Comparison of ENCODE assay signal across 1 cellular context in genomic region chr9:133054194-133054890, GRCh38.
TF ChIP-seq lines count a peak whose summit lies in the region.

No MANE protein-coding gene starts in this region.

TF ChIP-seq in SK-N-SH, 30 proteins besides CTCF, POLR2A, EP300 and RAD21 (continued from another document):
- TF ChIP-seq PBX3 (IDR thresholded peaks at IDR 0.05): no peak
- no peak for TF ChIP-seq TEAD4 (IDR thresholded peaks at IDR 0.05; ENCODE audit: borderline replicate concordance, insufficient read depth)
- no peak for TF ChIP-seq FOSL2 (IDR thresholded peaks at IDR 0.05; ENCODE audit: borderline replicate concordance, low read depth)
- no peak for TF ChIP-seq MXI1 (IDR thresholded peaks at IDR 0.05; ENCODE audit: low read depth, low read length)
- TF ChIP-seq SMC3 (IDR thresholded peaks at IDR 0.05; ENCODE audit: low read depth, low read length): no peak
- TF ChIP-seq ZBTB33 (IDR thresholded peaks at IDR 0.05; ENCODE audit: borderline replicate concordance, low read depth): no peak
- no peak for TF ChIP-seq FOXM1 (IDR thresholded peaks at IDR 0.05; ENCODE audit: low read depth)
- TF ChIP-seq GABPA (IDR thresholded peaks at IDR 0.05; ENCODE audit: low read depth): no peak
- TF ChIP-seq RCOR1 (IDR thresholded peaks at IDR 0.05; ENCODE audit: low read length): no peak
- no peak for TF ChIP-seq GATA2 (CRISPR knock-in tag; IDR thresholded peaks at IDR 0.05)
- TF ChIP-seq CHD2 (IDR thresholded peaks at IDR 0.05; ENCODE audit: low read length, partially characterized antibody): no peak
- no peak for TF ChIP-seq NRF1 (IDR thresholded peaks at IDR 0.05; ENCODE audit: low read depth, low read length)
- TF ChIP-seq SIN3A (IDR thresholded peaks at IDR 0.05; ENCODE audit: borderline replicate concordance, low read depth, low read length): no peak
